In the genomic region with DNA sequence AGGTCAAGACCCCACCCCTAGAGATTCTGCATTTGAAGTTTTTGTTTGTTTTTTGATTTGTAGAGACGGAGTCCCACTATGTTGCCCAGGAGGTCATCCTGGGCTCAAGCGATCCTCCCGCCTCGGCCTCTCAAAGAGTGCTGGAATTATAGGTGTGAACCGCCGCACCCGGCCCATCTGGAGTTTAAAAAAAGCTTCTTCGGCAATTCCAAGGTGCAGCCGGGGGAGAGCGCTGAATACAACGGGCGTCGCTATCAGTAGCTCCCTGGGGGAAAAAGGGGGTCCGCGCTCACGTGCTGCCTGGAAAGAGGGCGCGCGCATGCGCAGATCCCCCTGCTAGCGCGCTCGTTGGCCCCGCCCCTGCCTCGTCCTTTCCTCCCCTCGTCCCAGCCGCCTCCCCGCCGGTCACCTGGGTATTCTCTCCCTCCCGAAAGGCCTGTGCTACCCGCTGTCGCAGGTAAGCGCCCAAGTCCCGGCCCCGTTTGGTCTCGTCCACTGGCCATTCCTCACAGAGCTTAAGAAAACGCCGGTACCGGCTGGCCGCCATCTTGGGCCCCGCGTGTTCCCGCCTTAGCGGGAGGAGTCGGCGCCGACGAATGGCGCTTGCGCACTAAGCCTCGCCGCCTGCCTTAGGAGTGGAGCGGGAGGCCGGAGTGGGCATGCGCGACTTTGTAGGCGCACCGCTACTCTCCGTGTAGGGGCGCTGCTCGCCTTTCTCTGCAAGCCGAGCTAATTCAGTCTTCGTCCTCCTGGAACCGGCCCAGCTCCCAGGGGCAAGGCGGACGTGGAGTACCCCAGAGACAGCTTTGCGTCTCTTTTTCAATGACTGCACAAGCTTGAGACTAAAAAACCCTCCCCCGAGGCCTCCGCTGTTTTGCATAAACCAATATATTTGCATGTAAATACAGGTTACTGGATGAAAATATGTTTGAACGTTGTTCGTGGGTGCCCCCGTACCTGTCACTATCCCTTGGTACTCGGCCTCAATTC, we compare ENCODE assay signal across 1 cellular context.
TF ChIP-seq lines count a peak whose summit lies in the region.

TSS of gene UQCC2 (minus strand) at position 561 of the 990 bp plus-strand sequence. CDS start at position 547, 14 bp downstream.

TF ChIP-seq in HepG2, 621 proteins besides CTCF, POLR2A, EP300 and RAD21 (continued from another document and continues in another):
- TF ChIP-seq, protein P1, sequence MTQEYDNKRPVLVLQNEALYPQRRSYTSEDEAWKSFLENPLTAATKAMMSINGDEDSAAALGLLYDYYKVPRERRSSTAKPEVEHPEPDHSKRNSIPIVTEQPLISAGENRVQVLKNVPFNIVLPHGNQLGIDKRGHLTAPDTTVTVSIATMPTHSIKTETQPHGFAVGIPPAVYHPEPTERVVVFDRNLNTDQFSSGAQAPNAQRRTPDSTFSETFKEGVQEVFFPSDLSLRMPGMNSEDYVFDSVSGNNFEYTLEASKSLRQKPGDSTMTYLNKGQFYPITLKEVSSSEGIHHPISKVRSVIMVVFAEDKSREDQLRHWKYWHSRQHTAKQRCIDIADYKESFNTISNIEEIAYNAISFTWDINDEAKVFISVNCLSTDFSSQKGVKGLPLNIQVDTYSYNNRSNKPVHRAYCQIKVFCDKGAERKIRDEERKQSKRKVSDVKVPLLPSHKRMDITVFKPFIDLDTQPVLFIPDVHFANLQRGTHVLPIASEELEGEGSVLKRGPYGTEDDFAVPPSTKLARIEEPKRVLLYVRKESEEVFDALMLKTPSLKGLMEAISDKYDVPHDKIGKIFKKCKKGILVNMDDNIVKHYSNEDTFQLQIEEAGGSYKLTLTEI (CRISPR knock-in tag; conservative IDR thresholded peaks at IDR 0.05) = no peak
- TF ChIP-seq ZNF558 (CRISPR knock-in tag; IDR thresholded peaks at IDR 0.05; ENCODE audit: borderline replicate concordance) = peak; percentile 99
- no peak for TF ChIP-seq SNRNP70 (IDR thresholded peaks at IDR 0.05; ENCODE audit: low read depth, low read length)
- TF ChIP-seq NCOR1 (IDR thresholded peaks at IDR 0.05; ENCODE audit: borderline replicate concordance, low read length) = no peak
- TF ChIP-seq KLF6 (CRISPR knock-in tag; IDR thresholded peaks at IDR 0.05) = peak; percentile 96
- peak; percentile 95 for TF ChIP-seq KAT7 (CRISPR knock-in tag; IDR thresholded peaks at IDR 0.05; ENCODE audit: borderline replicate concordance)
- TF ChIP-seq, protein P2, sequence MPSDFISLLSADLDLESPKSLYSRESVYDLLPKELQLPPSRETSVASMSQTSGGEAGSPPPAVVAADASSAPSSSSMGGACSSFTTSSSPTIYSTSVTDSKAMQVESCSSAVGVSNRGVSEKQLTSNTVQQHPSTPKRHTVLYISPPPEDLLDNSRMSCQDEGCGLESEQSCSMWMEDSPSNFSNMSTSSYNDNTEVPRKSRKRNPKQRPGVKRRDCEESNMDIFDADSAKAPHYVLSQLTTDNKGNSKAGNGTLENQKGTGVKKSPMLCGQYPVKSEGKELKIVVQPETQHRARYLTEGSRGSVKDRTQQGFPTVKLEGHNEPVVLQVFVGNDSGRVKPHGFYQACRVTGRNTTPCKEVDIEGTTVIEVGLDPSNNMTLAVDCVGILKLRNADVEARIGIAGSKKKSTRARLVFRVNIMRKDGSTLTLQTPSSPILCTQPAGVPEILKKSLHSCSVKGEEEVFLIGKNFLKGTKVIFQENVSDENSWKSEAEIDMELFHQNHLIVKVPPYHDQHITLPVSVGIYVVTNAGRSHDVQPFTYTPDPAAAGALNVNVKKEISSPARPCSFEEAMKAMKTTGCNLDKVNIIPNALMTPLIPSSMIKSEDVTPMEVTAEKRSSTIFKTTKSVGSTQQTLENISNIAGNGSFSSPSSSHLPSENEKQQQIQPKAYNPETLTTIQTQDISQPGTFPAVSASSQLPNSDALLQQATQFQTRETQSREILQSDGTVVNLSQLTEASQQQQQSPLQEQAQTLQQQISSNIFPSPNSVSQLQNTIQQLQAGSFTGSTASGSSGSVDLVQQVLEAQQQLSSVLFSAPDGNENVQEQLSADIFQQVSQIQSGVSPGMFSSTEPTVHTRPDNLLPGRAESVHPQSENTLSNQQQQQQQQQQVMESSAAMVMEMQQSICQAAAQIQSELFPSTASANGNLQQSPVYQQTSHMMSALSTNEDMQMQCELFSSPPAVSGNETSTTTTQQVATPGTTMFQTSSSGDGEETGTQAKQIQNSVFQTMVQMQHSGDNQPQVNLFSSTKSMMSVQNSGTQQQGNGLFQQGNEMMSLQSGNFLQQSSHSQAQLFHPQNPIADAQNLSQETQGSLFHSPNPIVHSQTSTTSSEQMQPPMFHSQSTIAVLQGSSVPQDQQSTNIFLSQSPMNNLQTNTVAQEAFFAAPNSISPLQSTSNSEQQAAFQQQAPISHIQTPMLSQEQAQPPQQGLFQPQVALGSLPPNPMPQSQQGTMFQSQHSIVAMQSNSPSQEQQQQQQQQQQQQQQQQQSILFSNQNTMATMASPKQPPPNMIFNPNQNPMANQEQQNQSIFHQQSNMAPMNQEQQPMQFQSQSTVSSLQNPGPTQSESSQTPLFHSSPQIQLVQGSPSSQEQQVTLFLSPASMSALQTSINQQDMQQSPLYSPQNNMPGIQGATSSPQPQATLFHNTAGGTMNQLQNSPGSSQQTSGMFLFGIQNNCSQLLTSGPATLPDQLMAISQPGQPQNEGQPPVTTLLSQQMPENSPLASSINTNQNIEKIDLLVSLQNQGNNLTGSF (CRISPR knock-in tag; IDR thresholded peaks at IDR 0.05) = peak; percentile 88
- peak; percentile 59; the same call in 1 of the 2 replicates for TF ChIP-seq SIN3B (IDR thresholded peaks at IDR 0.05; ENCODE audit: low read length)
- no peak for TF ChIP-seq RORA (CRISPR knock-in tag; IDR thresholded peaks at IDR 0.05)
- TF ChIP-seq SYNCRIP (IDR thresholded peaks at IDR 0.05; ENCODE audit: insufficient read depth, low read depth, low read length) = no peak
- TF ChIP-seq SAP130 (CRISPR knock-in tag; IDR thresholded peaks at IDR 0.05; ENCODE audit: low read depth) = peak; percentile 81
- TF ChIP-seq PHF5A (CRISPR knock-in tag; IDR thresholded peaks at IDR 0.05; ENCODE audit: low read depth, unreplicated experiment) = no peak
- TF ChIP-seq ZNF780A (CRISPR knock-in tag; IDR thresholded peaks at IDR 0.05) = no peak
- peak; percentile 65 for TF ChIP-seq NR2C2 (CRISPR knock-in tag; IDR thresholded peaks at IDR 0.05; ENCODE audit: borderline replicate concordance)
- peak; percentile 79; the same call in 1 of the 2 replicates for TF ChIP-seq ZFP37 (CRISPR knock-in tag; IDR thresholded peaks at IDR 0.05; ENCODE audit: borderline replicate concordance)
- peak; percentile 95 for TF ChIP-seq ZNF543 (CRISPR knock-in tag; IDR thresholded peaks at IDR 0.05)
- TF ChIP-seq, protein P3, sequence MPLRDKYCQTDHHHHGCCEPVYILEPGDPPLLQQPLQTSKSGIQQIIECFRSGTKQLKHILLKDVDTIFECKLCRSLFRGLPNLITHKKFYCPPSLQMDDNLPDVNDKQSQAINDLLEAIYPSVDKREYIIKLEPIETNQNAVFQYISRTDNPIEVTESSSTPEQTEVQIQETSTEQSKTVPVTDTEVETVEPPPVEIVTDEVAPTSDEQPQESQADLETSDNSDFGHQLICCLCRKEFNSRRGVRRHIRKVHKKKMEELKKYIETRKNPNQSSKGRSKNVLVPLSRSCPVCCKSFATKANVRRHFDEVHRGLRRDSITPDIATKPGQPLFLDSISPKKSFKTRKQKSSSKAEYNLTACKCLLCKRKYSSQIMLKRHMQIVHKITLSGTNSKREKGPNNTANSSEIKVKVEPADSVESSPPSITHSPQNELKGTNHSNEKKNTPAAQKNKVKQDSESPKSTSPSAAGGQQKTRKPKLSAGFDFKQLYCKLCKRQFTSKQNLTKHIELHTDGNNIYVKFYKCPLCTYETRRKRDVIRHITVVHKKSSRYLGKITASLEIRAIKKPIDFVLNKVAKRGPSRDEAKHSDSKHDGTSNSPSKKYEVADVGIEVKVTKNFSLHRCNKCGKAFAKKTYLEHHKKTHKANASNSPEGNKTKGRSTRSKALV (CRISPR knock-in tag; IDR thresholded peaks at IDR 0.05) = no peak
- TF ChIP-seq KLF13 (CRISPR knock-in tag; IDR thresholded peaks at IDR 0.05) = no peak
- TF ChIP-seq BATF2 (CRISPR knock-in tag; IDR thresholded peaks at IDR 0.05) = peak; percentile 64
- peak; percentile 93; the same call in 1 of the 2 replicates for TF ChIP-seq GLI4 (CRISPR knock-in tag; IDR thresholded peaks at IDR 0.05; ENCODE audit: borderline replicate concordance)
- TF ChIP-seq ZBTB34 (CRISPR knock-in tag; IDR thresholded peaks at IDR 0.05) = peak; percentile 76; the same call in 1 of the 2 replicates
- 0 out of 2 replicates have a peak, but pooled peaks have one; percentile 24 for TF ChIP-seq HMG20B (CRISPR knock-in tag; conservative IDR thresholded peaks at IDR 0.05)
- no peak for TF ChIP-seq PCBP2 (optimal IDR thresholded peaks at IDR 0.05; ENCODE audit: low read depth, low read length, poor library complexity, severe bottlenecking)
- TF ChIP-seq ZNF256 (CRISPR knock-in tag; conservative IDR thresholded peaks at IDR 0.05) = peak; percentile 83; the same call in 1 of the 2 replicates
- TF ChIP-seq ZFP91 (CRISPR knock-in tag; IDR thresholded peaks at IDR 0.05; ENCODE audit: borderline replicate concordance) = peak; percentile 92; the same call in 1 of the 2 replicates
- peak; percentile 81; the same call in 1 of the 2 replicates for TF ChIP-seq SIN3A (IDR thresholded peaks at IDR 0.05; ENCODE audit: borderline replicate concordance, low read depth, low read length)
- TF ChIP-seq JUNB (CRISPR knock-in tag; IDR thresholded peaks at IDR 0.05; ENCODE audit: borderline replicate concordance) = no peak
- TF ChIP-seq GZF1 (CRISPR knock-in tag; IDR thresholded peaks at IDR 0.05) = no peak
- TF ChIP-seq FOXO1 (CRISPR knock-in tag; IDR thresholded peaks at IDR 0.05) = peak; percentile 32; the same call in 1 of the 2 replicates
- peak; percentile 86; the same call in 1 of the 2 replicates for TF ChIP-seq PAWR (CRISPR knock-in tag; IDR thresholded peaks at IDR 0.05; ENCODE audit: borderline replicate concordance)
- TF ChIP-seq KMT2A (CRISPR knock-in tag; IDR thresholded peaks at IDR 0.05) = no peak; the same call in 1 of the 2 replicates
- TF ChIP-seq, protein P4, sequence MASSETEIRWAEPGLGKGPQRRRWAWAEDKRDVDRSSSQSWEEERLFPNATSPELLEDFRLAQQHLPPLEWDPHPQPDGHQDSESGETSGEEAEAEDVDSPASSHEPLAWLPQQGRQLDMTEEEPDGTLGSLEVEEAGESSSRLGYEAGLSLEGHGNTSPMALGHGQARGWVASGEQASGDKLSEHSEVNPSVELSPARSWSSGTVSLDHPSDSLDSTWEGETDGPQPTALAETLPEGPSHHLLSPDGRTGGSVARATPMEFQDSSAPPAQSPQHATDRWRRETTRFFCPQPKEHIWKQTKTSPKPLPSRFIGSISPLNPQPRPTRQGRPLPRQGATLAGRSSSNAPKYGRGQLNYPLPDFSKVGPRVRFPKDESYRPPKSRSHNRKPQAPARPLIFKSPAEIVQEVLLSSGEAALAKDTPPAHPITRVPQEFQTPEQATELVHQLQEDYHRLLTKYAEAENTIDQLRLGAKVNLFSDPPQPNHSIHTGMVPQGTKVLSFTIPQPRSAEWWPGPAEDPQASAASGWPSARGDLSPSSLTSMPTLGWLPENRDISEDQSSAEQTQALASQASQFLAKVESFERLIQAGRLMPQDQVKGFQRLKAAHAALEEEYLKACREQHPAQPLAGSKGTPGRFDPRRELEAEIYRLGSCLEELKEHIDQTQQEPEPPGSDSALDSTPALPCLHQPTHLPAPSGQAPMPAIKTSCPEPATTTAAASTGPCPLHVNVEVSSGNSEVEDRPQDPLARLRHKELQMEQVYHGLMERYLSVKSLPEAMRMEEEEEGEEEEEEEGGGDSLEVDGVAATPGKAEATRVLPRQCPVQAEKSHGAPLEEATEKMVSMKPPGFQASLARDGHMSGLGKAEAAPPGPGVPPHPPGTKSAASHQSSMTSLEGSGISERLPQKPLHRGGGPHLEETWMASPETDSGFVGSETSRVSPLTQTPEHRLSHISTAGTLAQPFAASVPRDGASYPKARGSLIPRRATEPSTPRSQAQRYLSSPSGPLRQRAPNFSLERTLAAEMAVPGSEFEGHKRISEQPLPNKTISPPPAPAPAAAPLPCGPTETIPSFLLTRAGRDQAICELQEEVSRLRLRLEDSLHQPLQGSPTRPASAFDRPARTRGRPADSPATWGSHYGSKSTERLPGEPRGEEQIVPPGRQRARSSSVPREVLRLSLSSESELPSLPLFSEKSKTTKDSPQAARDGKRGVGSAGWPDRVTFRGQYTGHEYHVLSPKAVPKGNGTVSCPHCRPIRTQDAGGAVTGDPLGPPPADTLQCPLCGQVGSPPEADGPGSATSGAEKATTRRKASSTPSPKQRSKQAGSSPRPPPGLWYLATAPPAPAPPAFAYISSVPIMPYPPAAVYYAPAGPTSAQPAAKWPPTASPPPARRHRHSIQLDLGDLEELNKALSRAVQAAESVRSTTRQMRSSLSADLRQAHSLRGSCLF (CRISPR knock-in tag; IDR thresholded peaks at IDR 0.05; ENCODE audit: borderline replicate concordance) = no peak; the same call in 1 of the 2 replicates
- TF ChIP-seq PITX1 (CRISPR knock-in tag; IDR thresholded peaks at IDR 0.05) = peak; percentile 55
- TF ChIP-seq PREB (CRISPR knock-in tag; IDR thresholded peaks at IDR 0.05) = no peak
- peak; percentile 66 for TF ChIP-seq HDAC2 (CRISPR knock-in tag; IDR thresholded peaks at IDR 0.05)
